In the genomic region with DNA sequence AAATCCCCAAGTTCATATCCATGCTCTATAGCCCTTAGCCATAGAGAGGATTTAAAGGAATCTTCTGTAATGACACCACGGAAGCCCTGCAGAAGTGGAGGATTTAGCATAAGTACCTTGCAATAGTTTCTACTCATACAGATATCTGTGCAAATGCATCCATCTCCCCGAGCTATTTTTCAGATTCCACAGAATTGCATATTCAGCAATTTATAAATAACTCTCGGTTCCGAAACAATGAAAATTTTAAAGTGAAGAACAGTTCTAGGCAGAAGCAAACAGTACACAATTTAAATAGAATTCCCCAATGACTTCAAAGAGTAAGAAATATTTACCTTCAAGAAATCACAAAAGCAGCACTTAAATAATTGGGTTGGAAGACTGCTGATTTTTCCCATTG, we compare ENCODE assay signal across 1 cellular context.
TF ChIP-seq lines count a peak whose summit lies in the region.

No MANE protein-coding gene starts in this region.

TF ChIP-seq in HepG2, 621 proteins besides CTCF, POLR2A, EP300 and RAD21 (continued from another document):
- TF ChIP-seq, protein P1, sequence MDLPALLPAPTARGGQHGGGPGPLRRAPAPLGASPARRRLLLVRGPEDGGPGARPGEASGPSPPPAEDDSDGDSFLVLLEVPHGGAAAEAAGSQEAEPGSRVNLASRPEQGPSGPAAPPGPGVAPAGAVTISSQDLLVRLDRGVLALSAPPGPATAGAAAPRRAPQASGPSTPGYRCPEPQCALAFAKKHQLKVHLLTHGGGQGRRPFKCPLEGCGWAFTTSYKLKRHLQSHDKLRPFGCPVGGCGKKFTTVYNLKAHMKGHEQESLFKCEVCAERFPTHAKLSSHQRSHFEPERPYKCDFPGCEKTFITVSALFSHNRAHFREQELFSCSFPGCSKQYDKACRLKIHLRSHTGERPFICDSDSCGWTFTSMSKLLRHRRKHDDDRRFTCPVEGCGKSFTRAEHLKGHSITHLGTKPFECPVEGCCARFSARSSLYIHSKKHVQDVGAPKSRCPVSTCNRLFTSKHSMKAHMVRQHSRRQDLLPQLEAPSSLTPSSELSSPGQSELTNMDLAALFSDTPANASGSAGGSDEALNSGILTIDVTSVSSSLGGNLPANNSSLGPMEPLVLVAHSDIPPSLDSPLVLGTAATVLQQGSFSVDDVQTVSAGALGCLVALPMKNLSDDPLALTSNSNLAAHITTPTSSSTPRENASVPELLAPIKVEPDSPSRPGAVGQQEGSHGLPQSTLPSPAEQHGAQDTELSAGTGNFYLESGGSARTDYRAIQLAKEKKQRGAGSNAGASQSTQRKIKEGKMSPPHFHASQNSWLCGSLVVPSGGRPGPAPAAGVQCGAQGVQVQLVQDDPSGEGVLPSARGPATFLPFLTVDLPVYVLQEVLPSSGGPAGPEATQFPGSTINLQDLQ (CRISPR knock-in tag; IDR thresholded peaks at IDR 0.05), result no peak
- TF ChIP-seq MAFK (conservative IDR thresholded peaks at IDR 0.05 in 1 of 2, IDR thresholded peaks at IDR 0.05 in 1 of 2; ENCODE audit: low read length in 2 of 2) (peak; percentile 87 to 96), MAFF (IDR thresholded peaks at IDR 0.05; ENCODE audit: low read depth, low read length) (peak; percentile 93)
